Comparison of ENCODE assay signal across 1 cellular context in genomic region chr16:84819644-84820304, GRCh38.
TF ChIP-seq lines count a peak whose summit lies in the region.

Gene CRISPLD2, plus strand, starts transcription at chr16:84819985. Its CDS starts 18,511 bp downstream, at chr16:84838496.

TF ChIP-seq in HepG2, 621 proteins besides CTCF, POLR2A, EP300 and RAD21 (continued from another document and continues in another):
- TF ChIP-seq ZBTB25 (CRISPR knock-in tag; IDR thresholded peaks at IDR 0.05) (no peak), ZNF788 (CRISPR knock-in tag; IDR thresholded peaks at IDR 0.05; ENCODE audit: borderline replicate concordance) (no peak), SP4 (CRISPR knock-in tag; IDR thresholded peaks at IDR 0.05) (peak; percentile 94), AHDC1 (CRISPR knock-in tag; IDR thresholded peaks at IDR 0.05; ENCODE audit: borderline replicate concordance) (no peak), ZNF570 (CRISPR knock-in tag; IDR thresholded peaks at IDR 0.05; ENCODE audit: borderline replicate concordance) (no peak), KLF6 (CRISPR knock-in tag; IDR thresholded peaks at IDR 0.05) (no peak), ZUFSP (CRISPR knock-in tag; IDR thresholded peaks at IDR 0.05; ENCODE audit: borderline replicate concordance) (no peak), NCOA5 (CRISPR knock-in tag; IDR thresholded peaks at IDR 0.05) (no peak), SIN3B (IDR thresholded peaks at IDR 0.05; ENCODE audit: low read length) (no peak), KDM4B (CRISPR knock-in tag; IDR thresholded peaks at IDR 0.05) (no peak), SOX5 (CRISPR knock-in tag; IDR thresholded peaks at IDR 0.05; ENCODE audit: borderline replicate concordance) (no peak), HIVEP1 (CRISPR knock-in tag; IDR thresholded peaks at IDR 0.05) (no peak), MYC (CRISPR knock-in tag; IDR thresholded peaks at IDR 0.05; ENCODE audit: borderline replicate concordance) (peak; percentile 40; the same call in 1 of the 2 replicates), ZNF589 (CRISPR knock-in tag; conservative IDR thresholded peaks at IDR 0.05) (no peak), HNRNPUL1 (IDR thresholded peaks at IDR 0.05; ENCODE audit: low read depth, low read length) (no peak), POLR2G (IDR thresholded peaks at IDR 0.05; ENCODE audit: low read depth, low read length) (peak; percentile 53), SOX13 (IDR thresholded peaks at IDR 0.05) (no peak), SOX13 (CRISPR knock-in tag; conservative IDR thresholded peaks at IDR 0.05 in 1 of 2, IDR thresholded peaks at IDR 0.05 in 1 of 2) (peak in 1 of 2 experiments; percentile 3; a peak in 1 of 4 replicates), NFYC (CRISPR knock-in tag; IDR thresholded peaks at IDR 0.05) (peak; percentile 49; the same call in 1 of the 2 replicates), ZNF546 (CRISPR knock-in tag; conservative IDR thresholded peaks at IDR 0.05) (0 out of 2 replicates have a peak, but pooled peaks have one; percentile 28), ZZZ3 (CRISPR knock-in tag; IDR thresholded peaks at IDR 0.05; ENCODE audit: borderline replicate concordance) (0 out of 2 replicates have a peak, but pooled peaks have one; percentile 7), ZNF556 (CRISPR knock-in tag; IDR thresholded peaks at IDR 0.05; ENCODE audit: borderline replicate concordance) (0 out of 2 replicates have a peak, but pooled peaks have one; percentile 47), NFE2 (CRISPR knock-in tag; IDR thresholded peaks at IDR 0.05) (no peak), ZFP41 (CRISPR knock-in tag; IDR thresholded peaks at IDR 0.05; ENCODE audit: borderline replicate concordance) (no peak), ZNF441 (CRISPR knock-in tag; IDR thresholded peaks at IDR 0.05; ENCODE audit: borderline replicate concordance) (peak; percentile 19; the same call in 1 of the 2 replicates), SNAI1 (CRISPR knock-in tag; IDR thresholded peaks at IDR 0.05; ENCODE audit: borderline replicate concordance) (no peak), SUZ12 (IDR thresholded peaks at IDR 0.05; ENCODE audit: low read depth, low read length) (no peak), RXRB (CRISPR knock-in tag; IDR thresholded peaks at IDR 0.05; ENCODE audit: borderline replicate concordance) (peak; percentile 11; the same call in 1 of the 2 replicates), CBX5 (CRISPR knock-in tag; IDR thresholded peaks at IDR 0.05; ENCODE audit: borderline replicate concordance) (0 out of 2 replicates have a peak, but pooled peaks have one; percentile 37), RCOR2 (CRISPR knock-in tag; IDR thresholded peaks at IDR 0.05) (no peak), ELF3 (CRISPR knock-in tag; IDR thresholded peaks at IDR 0.05) (0 out of 2 replicates have a peak, but pooled peaks have one; percentile 26), CREB1 (IDR thresholded peaks at IDR 0.05) (no peak), CREB1 (CRISPR knock-in tag; IDR thresholded peaks at IDR 0.05) (no peak), ZNF180 (CRISPR knock-in tag; IDR thresholded peaks at IDR 0.05; ENCODE audit: borderline replicate concordance, low read depth) (no peak), ZNF687 (CRISPR knock-in tag; IDR thresholded peaks at IDR 0.05) (peak; percentile 51), SALL1 (CRISPR knock-in tag; IDR thresholded peaks at IDR 0.05) (no peak; the same call in 1 of the 2 replicates), REL (CRISPR knock-in tag; conservative IDR thresholded peaks at IDR 0.05) (no peak), JARID2 (CRISPR knock-in tag; IDR thresholded peaks at IDR 0.05; ENCODE audit: insufficient replicate concordance) (no peak), ZBTB7B (CRISPR knock-in tag; IDR thresholded peaks at IDR 0.05) (no peak), TARDBP (CRISPR knock-in tag; IDR thresholded peaks at IDR 0.05) (peak; percentile 41; the same call in 1 of the 2 replicates), ZNF75D (CRISPR knock-in tag; IDR thresholded peaks at IDR 0.05; ENCODE audit: borderline replicate concordance) (no peak), KDM6A (CRISPR knock-in tag; IDR thresholded peaks at IDR 0.05; ENCODE audit: low read depth) (no peak), ZFX (CRISPR knock-in tag; IDR thresholded peaks at IDR 0.05; ENCODE audit: low read depth) (peak; percentile 34; the same call in 1 of the 2 replicates)
- TF ChIP-seq, protein P1, sequence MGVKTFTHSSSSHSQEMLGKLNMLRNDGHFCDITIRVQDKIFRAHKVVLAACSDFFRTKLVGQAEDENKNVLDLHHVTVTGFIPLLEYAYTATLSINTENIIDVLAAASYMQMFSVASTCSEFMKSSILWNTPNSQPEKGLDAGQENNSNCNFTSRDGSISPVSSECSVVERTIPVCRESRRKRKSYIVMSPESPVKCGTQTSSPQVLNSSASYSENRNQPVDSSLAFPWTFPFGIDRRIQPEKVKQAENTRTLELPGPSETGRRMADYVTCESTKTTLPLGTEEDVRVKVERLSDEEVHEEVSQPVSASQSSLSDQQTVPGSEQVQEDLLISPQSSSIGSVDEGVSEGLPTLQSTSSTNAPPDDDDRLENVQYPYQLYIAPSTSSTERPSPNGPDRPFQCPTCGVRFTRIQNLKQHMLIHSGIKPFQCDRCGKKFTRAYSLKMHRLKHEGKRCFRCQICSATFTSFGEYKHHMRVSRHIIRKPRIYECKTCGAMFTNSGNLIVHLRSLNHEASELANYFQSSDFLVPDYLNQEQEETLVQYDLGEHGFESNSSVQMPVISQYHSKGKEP (CRISPR knock-in tag; IDR thresholded peaks at IDR 0.05) = no peak
- TF ChIP-seq, protein P2, sequence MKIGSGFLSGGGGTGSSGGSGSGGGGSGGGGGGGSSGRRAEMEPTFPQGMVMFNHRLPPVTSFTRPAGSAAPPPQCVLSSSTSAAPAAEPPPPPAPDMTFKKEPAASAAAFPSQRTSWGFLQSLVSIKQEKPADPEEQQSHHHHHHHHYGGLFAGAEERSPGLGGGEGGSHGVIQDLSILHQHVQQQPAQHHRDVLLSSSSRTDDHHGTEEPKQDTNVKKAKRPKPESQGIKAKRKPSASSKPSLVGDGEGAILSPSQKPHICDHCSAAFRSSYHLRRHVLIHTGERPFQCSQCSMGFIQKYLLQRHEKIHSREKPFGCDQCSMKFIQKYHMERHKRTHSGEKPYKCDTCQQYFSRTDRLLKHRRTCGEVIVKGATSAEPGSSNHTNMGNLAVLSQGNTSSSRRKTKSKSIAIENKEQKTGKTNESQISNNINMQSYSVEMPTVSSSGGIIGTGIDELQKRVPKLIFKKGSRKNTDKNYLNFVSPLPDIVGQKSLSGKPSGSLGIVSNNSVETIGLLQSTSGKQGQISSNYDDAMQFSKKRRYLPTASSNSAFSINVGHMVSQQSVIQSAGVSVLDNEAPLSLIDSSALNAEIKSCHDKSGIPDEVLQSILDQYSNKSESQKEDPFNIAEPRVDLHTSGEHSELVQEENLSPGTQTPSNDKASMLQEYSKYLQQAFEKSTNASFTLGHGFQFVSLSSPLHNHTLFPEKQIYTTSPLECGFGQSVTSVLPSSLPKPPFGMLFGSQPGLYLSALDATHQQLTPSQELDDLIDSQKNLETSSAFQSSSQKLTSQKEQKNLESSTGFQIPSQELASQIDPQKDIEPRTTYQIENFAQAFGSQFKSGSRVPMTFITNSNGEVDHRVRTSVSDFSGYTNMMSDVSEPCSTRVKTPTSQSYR (CRISPR knock-in tag; IDR thresholded peaks at IDR 0.05; ENCODE audit: borderline replicate concordance) = no peak
- TF ChIP-seq, protein P3, sequence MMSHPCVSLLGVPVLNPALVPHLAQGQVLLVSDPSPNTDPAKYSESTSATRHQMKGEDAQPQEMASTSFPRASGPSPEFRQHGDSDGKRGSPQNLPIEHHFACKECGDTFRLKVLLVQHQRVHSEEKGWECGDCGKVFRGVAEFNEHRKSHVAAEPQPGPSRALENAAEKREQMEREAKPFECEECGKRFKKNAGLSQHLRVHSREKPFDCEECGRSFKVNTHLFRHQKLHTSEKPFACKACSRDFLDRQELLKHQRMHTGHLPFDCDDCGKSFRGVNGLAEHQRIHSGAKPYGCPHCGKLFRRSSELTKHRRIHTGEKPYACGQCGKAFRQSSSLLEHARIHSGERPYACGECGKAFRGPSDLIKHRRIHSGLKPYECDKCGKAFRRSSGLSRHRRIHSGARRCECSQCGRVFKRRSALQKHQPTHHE (CRISPR knock-in tag; IDR thresholded peaks at IDR 0.05; ENCODE audit: borderline replicate concordance) = no peak
